Comparison of ENCODE assay signal across 12 cellular contexts in genomic region chr3:106086636-106087035, GRCh38.
"Had no signal": no experiment of that assay in that cellular context is flagged by ENCODE, and none has a peak within 500 bp of the region (broad histone marks: within the 10 kb centered on the region; RNA-seq: fewer than 3 reads in every experiment).

No MANE protein-coding gene starts in this region.

- H3K36me3 ChIP-seq: esophagus muscularis mucosa, left lung, suprapubic skin, upper lobe of left lung had no signal

- H3K4me3 ChIP-seq: dorsolateral prefrontal cortex, esophagus muscularis mucosa, left lung, suprapubic skin, upper lobe of left lung had no signal

- ATAC-seq: activated T-cell treated with anti-CD3 and anti-CD28 coated beads, Interleukin-2, amount 50 U/mL, for 4 hours; left lung; stimulated activated naive CD8-positive, alpha-beta T cell treated with anti-CD3 and anti-CD28 coated beads, Interleukin-15, Interleukin-2, amounts not matched to agents 100 U/mL and 50 U/mL, for 24 hours had no signal

- H3K27me3 ChIP-seq: dorsolateral prefrontal cortex, esophagus muscularis mucosa, left lung, suprapubic skin, upper lobe of left lung had no signal

- DNase-seq: activated CD4-positive, alpha-beta T cell treated with anti-CD3 and anti-CD28 coated beads, Interleukin-2, amount 50 U/mL, for 4 hours; activated effector memory CD4-positive, alpha-beta T cell treated with anti-CD3 and anti-CD28 coated beads, Interleukin-2, amount 50 U/mL, for 16 hours; activated T-cell treated with anti-CD3 and anti-CD28 coated beads, Interleukin-2, amount 50 U/mL, for 4 hours; dorsolateral prefrontal cortex; foreskin fibroblast; stimulated activated CD4-positive, alpha-beta T cell treated with anti-CD3 and anti-CD28 coated beads, Interleukin-12 subunit alpha, Interleukin-12 subunit beta, amount 100 ng/mL, for 4 hours; stimulated activated CD4-positive, alpha-beta T cell treated with anti-CD3 and anti-CD28 coated beads, Interleukin-2, amount 100 ng/mL, for 48 hours; stimulated activated naive CD8-positive, alpha-beta T cell treated with anti-CD3 and anti-CD28 coated beads, Interleukin-15, Interleukin-2, amounts not matched to agents 100 U/mL and 50 U/mL, for 24 hours; upper lobe of left lung had no signal

- H3K27ac ChIP-seq: dorsolateral prefrontal cortex, esophagus muscularis mucosa, left lung, suprapubic skin, upper lobe of left lung had no signal

- H3K9me3 ChIP-seq: esophagus muscularis mucosa, left lung, suprapubic skin, upper lobe of left lung had no signal

- H3K4me1 ChIP-seq: esophagus muscularis mucosa, left lung, upper lobe of left lung had no signal
